19 cellular contexts compared by ENCODE assay signal in the genomic region with DNA sequence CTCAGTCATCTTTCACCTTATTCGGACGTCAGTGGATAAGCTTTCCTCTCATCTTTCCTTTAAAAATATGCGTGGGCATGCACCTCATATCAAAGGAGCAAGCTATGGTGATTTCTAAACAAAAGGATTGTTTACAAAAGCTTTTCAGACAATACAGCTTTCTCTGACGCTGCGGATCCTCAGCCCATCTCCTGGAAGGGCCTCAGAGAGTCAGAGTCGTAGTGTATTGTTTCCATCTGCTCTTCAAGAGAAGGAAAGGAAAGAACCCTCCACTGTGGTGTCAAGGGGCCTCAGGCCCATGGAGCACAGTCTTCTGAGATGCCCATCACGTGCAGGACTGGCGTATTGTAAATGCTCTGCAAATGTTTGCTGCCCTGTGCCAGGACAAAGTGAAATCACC.
DNase-seq lines count a peak whose midpoint lies in the region; ATAC-seq and TF ChIP-seq lines count a peak whose summit lies in the region.
"Had no signal": no experiment of that assay in that cellular context is flagged by ENCODE, and none has a peak within 500 bp of the region (broad histone marks: within the 10 kb centered on the region; RNA-seq: fewer than 3 reads in every experiment).

No MANE protein-coding gene starts in this region.

- no peak for TF ChIP-seq POLR2A in esophagus muscularis mucosa (IDR thresholded peaks at IDR 0.05; ENCODE audit: low read depth)

- DNase-seq in NCI-H748 (lab: John Stamatoyannopoulos, UW; ENCODE audit: unreplicated experiment), result peak; percentile 59
- DNase-seq in NCI-H748 treated with DMSO at 0.1 percent for 48 hours (lab: John Stamatoyannopoulos, UW), result no peak
- peak; percentile 63 for DNase-seq in NCI-H146 (lab: John Stamatoyannopoulos, UW)
- peak; percentile 78 for DNase-seq in esophagus muscularis mucosa (ENCODE audit: extremely low spot score)
- no peak for DNase-seq in mesothelial cell of epicardium (ENCODE audit: low spot score in 2 of 2, unreplicated experiment in 2 of 2)
- DNase-seq in glutamatergic neuron, result no peak
- DNase-seq: 8988T; CD4-positive, alpha-beta memory T cell; DMS153; DND-41; EL; HCEC 1CT; IMR-90 had no signal

- 77% methylated on average over 8 of the region's 8 CpGs for WGBS in esophagus muscularis mucosa

- H3K4me1 Mint-ChIP-seq in mesothelial cell of epicardium (no peaks in the 10 kb centered on the region), glutamatergic neuron (ENCODE audit: low read depth, unreplicated experiment) (peaks cover 40% of the 10 kb centered on the region)
- H3K4me1 Mint-ChIP-seq: CD14-positive monocyte; CD4-positive, alpha-beta memory T cell had no signal

- ATAC-seq in GM21360 (IDR thresholded peaks at IDR 0.05; ENCODE audit: unreplicated experiment) (no peak), GM19324 (IDR thresholded peaks at IDR 0.05; ENCODE audit: low FRiP score, unreplicated experiment) (no peak)
- ATAC-seq: K562 had no signal

- no peak overlapping the region for H3K4me3 ChIP-seq in esophagus muscularis mucosa
- H3K4me3 ChIP-seq: BLaER1, K562 had no signal

- no peaks in the 10 kb centered on the region for H3K27me3 ChIP-seq in esophagus muscularis mucosa
- H3K27me3 ChIP-seq: BLaER1 had no signal

- H3K27ac Mint-ChIP-seq in mesothelial cell of epicardium (no peak overlapping the region), glutamatergic neuron (ENCODE audit: unreplicated experiment) (no peak overlapping the region)
- H3K27ac Mint-ChIP-seq: CD14-positive monocyte; CD4-positive, alpha-beta memory T cell had no signal

- peaks cover 2% of the 10 kb centered on the region for H3K36me3 Mint-ChIP-seq in mesothelial cell of epicardium
- H3K36me3 Mint-ChIP-seq in glutamatergic neuron (ENCODE audit: unreplicated experiment), result peaks cover 31% of the 10 kb centered on the region
- H3K36me3 Mint-ChIP-seq: CD14-positive monocyte; CD4-positive, alpha-beta memory T cell had no signal

- H3K4me1 ChIP-seq in esophagus muscularis mucosa, result peaks cover 0 to 12% (median 9%) of the 10 kb centered on the region in 4 donors

- H3K36me3 ChIP-seq in esophagus muscularis mucosa, result no peaks in the 10 kb centered on the region
- H3K36me3 ChIP-seq: BLaER1 had no signal

- peaks cover 29% of the 10 kb centered on the region for H3K9me3 Mint-ChIP-seq in mesothelial cell of epicardium
- H3K9me3 Mint-ChIP-seq in glutamatergic neuron (ENCODE audit: unreplicated experiment), result peaks cover 20% of the 10 kb centered on the region

- H3K9me3 ChIP-seq in esophagus muscularis mucosa, result peaks cover 0 to 3% (median 2%) of the 10 kb centered on the region in 4 donors

- intact Hi-C loops in esophagus muscularis mucosa (cut with DNase I), result no loop called here

- no peak overlapping the region for H3K27ac ChIP-seq in esophagus muscularis mucosa (replicated peaks in 1 of 4)
- H3K27ac ChIP-seq: BLaER1, HL-60 had no signal

- no peak overlapping the region for H3K4me3 Mint-ChIP-seq in mesothelial cell of epicardium
- no peak overlapping the region for H3K4me3 Mint-ChIP-seq in glutamatergic neuron (ENCODE audit: unreplicated experiment)
- H3K4me3 Mint-ChIP-seq: CD14-positive monocyte; CD4-positive, alpha-beta memory T cell had no signal

- no peaks in the 10 kb centered on the region for H3K27me3 Mint-ChIP-seq in mesothelial cell of epicardium (ENCODE audit: low read depth)
- peaks cover 11% of the 10 kb centered on the region for H3K27me3 Mint-ChIP-seq in glutamatergic neuron (ENCODE audit: unreplicated experiment)

- TF ChIP-seq EP300 in esophagus muscularis mucosa (IDR thresholded peaks at IDR 0.05), result no peak

- TF ChIP-seq CTCF in esophagus muscularis mucosa (IDR thresholded peaks at IDR 0.05) (no peak), mesothelial cell of epicardium (IDR thresholded peaks at IDR 0.05; ENCODE audit: unreplicated experiment) (no peak), glutamatergic neuron (IDR thresholded peaks at IDR 0.05; ENCODE audit: partially characterized antibody, unreplicated experiment) (no peak)

Comparison
In these comparisons a context has a peak if more than half of its experiments do, and no peak if none do; other contexts are left out.
1. DNase-seq: peak in NCI-H748 (single experiment), NCI-H146 (single experiment) and esophagus muscularis mucosa (single experiment); none in NCI-H748 treated with DMSO at 0.1 percent for 48 hours (single experiment), mesothelial cell of epicardium (0 of 2) and glutamatergic neuron (single experiment).